Comparison of ENCODE assay signal across 8 cellular contexts in the genomic region with DNA sequence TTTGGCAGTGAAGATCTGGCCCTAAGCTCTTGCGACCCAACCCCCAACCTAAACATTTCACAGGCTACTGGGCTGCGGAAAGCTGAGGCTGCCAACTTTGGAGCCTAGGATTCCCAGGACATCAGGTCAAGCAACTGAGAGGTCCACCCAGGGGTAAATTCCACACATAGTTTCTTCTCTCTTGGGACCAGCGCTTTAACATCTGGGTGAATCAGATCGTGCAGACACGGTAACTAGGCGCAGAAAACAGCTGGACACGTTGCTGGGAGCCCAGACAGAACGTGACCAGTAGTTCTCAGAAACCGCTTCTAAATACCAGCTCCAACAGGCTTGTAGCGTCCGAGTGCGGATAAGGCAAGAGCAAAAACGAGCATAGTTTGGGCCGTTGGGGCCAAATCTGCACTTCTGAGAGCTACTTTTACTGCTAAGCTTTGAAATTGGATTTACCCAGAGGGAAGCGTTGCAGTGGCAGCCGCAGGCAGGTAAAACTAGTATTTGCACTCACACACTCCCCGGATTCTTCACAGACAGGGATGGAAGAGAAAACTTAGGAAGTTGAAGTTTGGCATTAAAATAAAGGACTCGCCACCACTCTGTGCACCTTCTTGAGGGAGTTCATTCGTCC. TPM values are rescaled to one million over a fixed set of nuclear protein-coding genes. Genes with fewer than 3 reads are reported as not detected.
A peak's percentile ranks its signal among the peaks of the same experiment; 100 is the strongest.
DNase-seq lines count a peak whose midpoint lies in the region; ATAC-seq, FAIRE-seq and TF ChIP-seq lines count a peak whose summit lies in the region.

No MANE protein-coding gene starts in this region.

- POLR2A ChIA-PET in A549 (lab: Yijun Ruan, JAX) (interaction anchor here (0.8 to 2.1 kb wide), 6 partner anchors 10 to 190 kb away, joined by 3 to 9 read pairs (median 4); partner anchors contain the start of genes ITGA1, ITGA2 and PELO), OCI-LY7 (lab: Charles Lee) (interaction anchor here (0.5 to 2.2 kb wide), 17 partner anchors 8 to 760 kb away, joined by 3 to 21 read pairs (median 3); partner anchors contain the start of gene MOCS2)

- no peak for TF ChIP-seq EP300 in A549 (IDR thresholded peaks at IDR 0.05)

- peak overlapping the region; percentile 61 to 99 for H3K9ac ChIP-seq in colonic mucosa (ENCODE audit: low read depth in 2 of 2, low read length in 2 of 2)

- H3K27ac ChIP-seq in A549 (peak overlapping the region; percentile 91 to 96), OCI-LY7 (ENCODE audit: low read depth, low read length, poor library complexity, severe bottlenecking) (peak overlapping the region; percentile 87), colonic mucosa (peak overlapping the region; percentile 95), right lobe of liver (peak overlapping the region; percentile 78 to 95 (median 86)), thymus (ENCODE audit: low read depth) (peak overlapping the region; percentile 89)

- H3K36me3 ChIP-seq in OCI-LY7 (ENCODE audit: insufficient read depth, low read length) (peaks cover 29% of the 10 kb centered on the region), colonic mucosa (no peaks in the 10 kb centered on the region), right lobe of liver (peaks cover 0 to 7% (median 4%) of the 10 kb centered on the region in 4 donors), thymus (ENCODE audit: control insufficient read depth, insufficient read depth) (peaks cover 3% of the 10 kb centered on the region)

- H3K4me3 ChIP-seq in A549: peak overlapping the region; percentile 71
- H3K4me3 ChIP-seq in GM12875 (ENCODE audit: low read depth, low read length): peak overlapping the region; percentile 67
- peak overlapping the region; percentile 77 for H3K4me3 ChIP-seq in OCI-LY7 (ENCODE audit: low read depth, low read length, poor library complexity, severe bottlenecking)
- H3K4me3 ChIP-seq in colonic mucosa: peak overlapping the region; percentile 71
- H3K4me3 ChIP-seq in right lobe of liver: peak overlapping the region; percentile 53 to 72 (median 61)
- peak overlapping the region; percentile 89 for H3K4me3 ChIP-seq in thymus (ENCODE audit: low read length)

- H3K4me2 ChIP-seq in A549 (peak overlapping the region; percentile 83), OCI-LY7 (ENCODE audit: low read length) (peak overlapping the region; percentile 91)

- intact Hi-C loops in OCI-LY7 (cut with micrococcal nuclease; ENCODE audit: unreplicated experiment) (loop anchor here (2.0 kb wide), 1 partner anchor 309 kb away; the partner anchor contains the start of gene MOCS2), colonic mucosa (cut with DNase I) (loop anchor here (5.0 kb wide), 1 partner anchor 98 kb away; no protein-coding TSS in a partner anchor), right lobe of liver (cut with DNase I) (no loop called here)

- peaks cover 38% of the 10 kb centered on the region for H3K4me1 ChIP-seq in A549
- H3K4me1 ChIP-seq in OCI-LY7 (ENCODE audit: insufficient read depth, low read length, poor library complexity, severe bottlenecking): peaks cover 20% of the 10 kb centered on the region
- peaks cover 6% of the 10 kb centered on the region for H3K4me1 ChIP-seq in colonic mucosa
- peaks cover 0 to 70% (median 21%) of the 10 kb centered on the region in 4 donors for H3K4me1 ChIP-seq in right lobe of liver
- H3K4me1 ChIP-seq in thymus (ENCODE audit: control insufficient read depth, insufficient read depth, low read length): peaks cover 12% of the 10 kb centered on the region

- under 1% methylated on average over 16 of the region's 19 CpGs for WGBS in A549 (ENCODE audit: missing lambda C conversion rate)
- WGBS in right lobe of liver (ENCODE audit: insufficient coverage, low coverage, low lambda C conversion rate, missing lambda C conversion rate): 0% methylated on average over 15 of the region's 19 CpGs
- under 1% methylated on average over 19 of the region's 19 CpGs for WGBS in thymus

- TSS peak; percentile 90 for BruUV-seq in OCI-LY7 (replicated peaks; lab: Mats Ljungman, UMichigan)

- CTCF ChIA-PET in A549 (lab: Yijun Ruan, JAX): interaction anchor here (0.7 to 3.2 kb wide), 5 partner anchors 10 to 116 kb away, joined by 3 to 11 read pairs (median 4); partner anchors contain the start of genes ITGA1 and PELO
- CTCF ChIA-PET in OCI-LY7 (lab: Charles Lee; ENCODE audit: unreplicated experiment): interaction anchor here (0.6 to 0.8 kb wide), 2 partner anchors 13 to 23 kb away, joined by 3 to 5 read pairs; no protein-coding TSS in a partner anchor

- H3K27me3 ChIP-seq in colonic mucosa: no peaks in the 10 kb centered on the region
- H3K27me3 ChIP-seq in right lobe of liver: no peaks in the 10 kb centered on the region
- H3K27me3 ChIP-seq in thymus (ENCODE audit: control insufficient read depth, insufficient read depth): no peaks in the 10 kb centered on the region

- ATAC-seq in A549: peak; percentile 35 to 38
- peak; percentile 25 for ATAC-seq in HG02852 (IDR thresholded peaks at IDR 0.05; ENCODE audit: unreplicated experiment)
- peak; percentile 42 to 67 (median 64) for ATAC-seq in right lobe of liver

- H3K9me2 ChIP-seq in OCI-LY7 (ENCODE audit: insufficient read depth, low read length): no peaks in the 10 kb centered on the region

- H3K79me2 ChIP-seq in OCI-LY7 (ENCODE audit: insufficient read depth, low read depth, low read length): peaks cover 47% of the 10 kb centered on the region

- peak overlapping the region; percentile 96 for H2AFZ ChIP-seq in OCI-LY7 (ENCODE audit: low read length)

- DNase-seq in A549 (ENCODE audit: low read depth in 1 of 2, low spot score in 1 of 2): peak in 1 of 2 experiments; percentile 28
- no peak for DNase-seq in OCI-LY7 (ENCODE audit: low spot score)
- peak; percentile 59 for DNase-seq in colonic mucosa
- peak; percentile 53 to 82 (median 75) for DNase-seq in right lobe of liver
- no peak for DNase-seq in activated effector memory CD4-positive, alpha-beta T cell treated with anti-CD3 and anti-CD28 coated beads, Interleukin-2, amount 50 U/mL, for 16 hours

- no peak for TF ChIP-seq POLR2A in A549 (IDR thresholded peaks at IDR 0.05; ENCODE audit: low read length)
- TF ChIP-seq POLR2A in right lobe of liver (IDR thresholded peaks at IDR 0.05): no peak

- TF ChIP-seq RAD21 in A549 (conservative IDR thresholded peaks at IDR 0.05 in 1 of 2, IDR thresholded peaks at IDR 0.05 in 1 of 2): no peak

- TF ChIP-seq CTCF in A549 (IDR thresholded peaks at IDR 0.05) (no peak), GM12875 (IDR thresholded peaks at IDR 0.05; ENCODE audit: borderline replicate concordance, insufficient read depth, low read depth, low read length) (no peak), OCI-LY7 (conservative IDR thresholded peaks at IDR 0.05; ENCODE audit: low read length) (no peak), colonic mucosa (IDR thresholded peaks at IDR 0.05) (no peak), right lobe of liver (IDR thresholded peaks at IDR 0.05) (no peak)

- H4K20me1 ChIP-seq in OCI-LY7 (ENCODE audit: insufficient read depth, low read length): peaks cover 29% of the 10 kb centered on the region

- H3K9me3 ChIP-seq in A549 (no peaks in the 10 kb centered on the region), OCI-LY7 (ENCODE audit: low read length) (no peaks in the 10 kb centered on the region), colonic mucosa (no peaks in the 10 kb centered on the region), right lobe of liver (no peaks in the 10 kb centered on the region), thymus (ENCODE audit: control insufficient read depth) (no peaks in the 10 kb centered on the region)

- no peak for FAIRE-seq in A549 (lab: Jason Lieb, UNC)

TF ChIP-seq in A549, 52 proteins besides CTCF, POLR2A, EP300 and RAD21:
- TF ChIP-seq BHLHE40 (IDR thresholded peaks at IDR 0.05; ENCODE audit: low read depth, low read length) (0 out of 2 replicates have a peak, but pooled peaks have one; percentile 35), MYC (IDR thresholded peaks at IDR 0.05; ENCODE audit: borderline replicate concordance, low read length) (no peak)

RNA-seq across cellular contexts. Expression of gene ITGA1, which starts 11.8 kb away (rescaled TPM):
- polyA plus RNA-seq in A549 (2011; rRNA removed) (5.3 and 5.5 TPM in 2 replicates), A549 (2017; fragmentation: RNase III; extraction: RNeasy Plus Mini Kit Qiagen cat#74134 plus additional on column Dnase treatment) (0.89 to 2.0 TPM (median 1.5 TPM) in 3 replicates), thymus (4.7 TPM)
- polyA plus RNA-seq in A549 (2012; cell fraction: cytosol; rRNA removed): 0.16 and 0.21 TPM in 2 replicates
- polyA plus RNA-seq in A549 (2012; cell fraction: nucleus; rRNA removed): 0.25 and 0.37 TPM in 2 replicates
- polyA minus RNA-seq in A549 (2011; rRNA and poly(A)+ RNA removed): 4.0 and 7.9 TPM in 2 replicates
- not detected in 2 replicates for total RNA-seq in OCI-LY7 (2014; rRNA removed; shearing (Covaris generic))
- total RNA-seq in OCI-LY7 (2022) (not detected in 2 replicates), colonic mucosa (10 to 100 TPM; 19.2 to 52.5 TPM), right lobe of liver (100 to 1,000 TPM in 1 of 6 experiments, 10 to 100 TPM in 5; 66.5 to 116 (median 82.1) TPM)

RNA-seq across cellular contexts. Expression of gene PELO, which starts 11.8 kb away (rescaled TPM):
- polyA plus RNA-seq in A549 (2011; rRNA removed): 18.9 and 20.1 TPM in 2 replicates
- polyA plus RNA-seq in A549 (2012; cell fraction: cytosol; rRNA removed): 13.8 and 16.2 TPM in 2 replicates
- 14.6 and 15.8 TPM in 2 replicates for polyA plus RNA-seq in A549 (2012; cell fraction: nucleus; rRNA removed)
- 15.6 to 16.0 TPM (median 15.6 TPM) in 3 replicates for polyA plus RNA-seq in A549 (2017; fragmentation: RNase III; extraction: RNeasy Plus Mini Kit Qiagen cat#74134 plus additional on column Dnase treatment)
- 27.0 and 27.4 TPM in 2 replicates for polyA minus RNA-seq in A549 (2011; rRNA and poly(A)+ RNA removed)
- total RNA-seq in OCI-LY7 (2014; rRNA removed; shearing (Covaris generic)): 11.1 and 13.0 TPM in 2 replicates
- 8.8 and 10.2 TPM in 2 replicates for total RNA-seq in OCI-LY7 (2022)
- total RNA-seq in colonic mucosa: 10 to 100 TPM; 15.2 to 24.7 TPM
- 10 to 100 TPM; 14.6 to 24.6 (median 17.6) TPM for total RNA-seq in right lobe of liver
- 6.0 TPM for polyA plus RNA-seq in thymus

Comparison
In these comparisons a context has a peak if more than half of its experiments do, and no peak if none do; other contexts are left out.
1. DNase-seq: peak in colonic mucosa (single experiment) and right lobe of liver (3 of 3); none in OCI-LY7 (single experiment) and activated effector memory CD4-positive, alpha-beta T cell treated with anti-CD3 and anti-CD28 coated beads, Interleukin-2, amount 50 U/mL, for 16 hours (single experiment).
2. RNA of gene ITGA1, which starts 11.8 kb away (total RNA-seq): 66.5 to 116 TPM in right lobe of liver and 19.2 to 52.5 TPM in colonic mucosa; not detected in OCI-LY7; every median in the first group is over 10 times any median in the second.
3. intact Hi-C loops: an anchor here in OCI-LY7 (2.0 kb wide) and colonic mucosa (5.0 kb wide); none called in right lobe of liver.
4. Peak in every context shown above with its lines, with median percentiles within 50 percentile points of each other: ATAC-seq, H3K27ac ChIP-seq and H3K4me3 ChIP-seq.